ENCODE assay signal across 18 cellular contexts in genomic region chr4:26108024-26108423, GRCh38.
"Had no signal": no experiment of that assay in that cellular context is flagged by ENCODE, and none has a peak within 500 bp of the region (broad histone marks: within the 10 kb centered on the region; RNA-seq: fewer than 3 reads in every experiment).

No MANE protein-coding gene starts in this region.

- H3K27ac Mint-ChIP-seq: activated CD4-positive, alpha-beta memory T cell treated with anti-CD3 and anti-CD28 coated beads, Interleukin-2, amount 10 ng/mL, durations not matched to agents 7 days and 5 days; activated naive CD4-positive, alpha-beta T cell treated with anti-CD3 and anti-CD28 coated beads for 36 hours; activated T-cell treated with anti-CD3 and anti-CD28 coated beads, Interleukin-2, amount 50 U/mL, for 72 hours; naive thymus-derived CD8-positive, alpha-beta T cell had no signal

- ATAC-seq: activated T-cell treated with anti-CD3 and anti-CD28 coated beads, Interleukin-2, amount 50 U/mL, for 72 hours; left lobe of liver; lower lobe of right lung; naive thymus-derived CD8-positive, alpha-beta T cell had no signal

- H3K27ac ChIP-seq: lower lobe of right lung, sigmoid colon, spleen, thoracic aorta, upper lobe of left lung had no signal

- H3K27me3 ChIP-seq: sigmoid colon, upper lobe of left lung had no signal

- DNase-seq: activated CD4-positive, alpha-beta memory T cell treated with anti-CD3 and anti-CD28 coated beads, Interleukin-2, amount 10 ng/mL, durations not matched to agents 7 days and 5 days; activated CD4-positive, alpha-beta T cell treated with anti-CD3 and anti-CD28 coated beads for 4 hours; activated effector memory CD4-positive, alpha-beta T cell treated with Interleukin-2 at 50 U/mL for 16 hours; activated naive CD4-positive, alpha-beta T cell treated with anti-CD3 and anti-CD28 coated beads for 36 hours; activated T-cell treated with anti-CD3 and anti-CD28 coated beads, Interleukin-2, amount 50 U/mL, for 72 hours; cerebellar nuclear complex; cortex of kidney; foreskin fibroblast; lower lobe of right lung; naive thymus-derived CD8-positive, alpha-beta T cell; sigmoid colon; spleen; stimulated activated CD4-positive, alpha-beta T cell treated with anti-CD3 and anti-CD28 coated beads, Interleukin-4, amount 100 ng/mL, for 1 hour; stimulated activated naive CD4-positive, alpha-beta T cell treated with Interleukin-2 at 50 U/mL for 16 hours; T-helper 1 cell; upper lobe of left lung had no signal

- H3K36me3 ChIP-seq: lower lobe of right lung, sigmoid colon, spleen, thoracic aorta, upper lobe of left lung had no signal

- H3K4me1 ChIP-seq: lower lobe of right lung, spleen had no signal

- H3K4me3 ChIP-seq: lower lobe of right lung, sigmoid colon, spleen, thoracic aorta, upper lobe of left lung had no signal

- H3K27me3 Mint-ChIP-seq: activated CD4-positive, alpha-beta memory T cell treated with anti-CD3 and anti-CD28 coated beads, Interleukin-2, amount 10 ng/mL, durations not matched to agents 7 days and 5 days had no signal

- H3K4me3 Mint-ChIP-seq: activated CD4-positive, alpha-beta memory T cell treated with anti-CD3 and anti-CD28 coated beads, Interleukin-2, amount 10 ng/mL, durations not matched to agents 7 days and 5 days; activated naive CD4-positive, alpha-beta T cell treated with anti-CD3 and anti-CD28 coated beads for 36 hours; activated T-cell treated with anti-CD3 and anti-CD28 coated beads, Interleukin-2, amount 50 U/mL, for 72 hours; naive thymus-derived CD8-positive, alpha-beta T cell had no signal

- H3K9me3 ChIP-seq: thoracic aorta had no signal
